8 cellular contexts compared by ENCODE assay signal in the genomic region with DNA sequence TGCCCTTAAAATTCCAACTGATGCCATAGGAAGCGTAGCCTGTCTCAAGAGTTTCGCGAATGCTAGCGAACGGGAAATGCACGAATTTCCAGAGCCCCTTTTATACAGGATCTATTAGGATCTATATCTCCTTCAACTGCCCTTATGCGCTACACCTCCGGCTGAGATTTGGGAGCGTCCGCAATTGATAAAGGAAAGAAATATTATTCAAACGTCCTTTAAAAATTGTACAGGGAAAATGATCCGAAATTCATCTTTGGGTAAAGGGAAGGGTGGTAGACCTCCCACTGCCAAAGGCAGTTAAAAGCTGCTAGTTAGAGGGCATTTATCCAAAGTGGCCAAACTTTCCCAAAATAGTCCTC. TPM values are rescaled to one million over a fixed set of nuclear protein-coding genes. Genes with fewer than 3 reads are reported as not detected.
DNase-seq lines count a peak whose midpoint lies in the region; ATAC-seq and TF ChIP-seq lines count a peak whose summit lies in the region.

No MANE protein-coding gene starts in this region.

- peak overlapping the region; percentile 96 for H3K4me3 Mint-ChIP-seq in activated naive CD4-positive, alpha-beta T cell treated with anti-CD3 and anti-CD28 coated beads for 36 hours

- H3K27ac Mint-ChIP-seq in activated naive CD4-positive, alpha-beta T cell treated with anti-CD3 and anti-CD28 coated beads for 36 hours, result no peak overlapping the region
- H3K27ac Mint-ChIP-seq in activated naive CD4-positive, alpha-beta T cell treated with anti-CD3 and anti-CD28 coated beads, Interleukin-2, amount 50 U/mL, for 72 hours, result peak overlapping the region in 1 of 2 donors; percentile 99

- WGBS in transverse colon (ENCODE audit: low coverage in 1 of 2), 2 donors, result 2% methylated on average over 12 of the region's 12 CpGs; no CpG with 5 or more reads in 1 of the 2 donors

- CTCF ChIA-PET in activated naive CD4-positive, alpha-beta T cell treated with anti-CD3 and anti-CD28 coated beads for 36 hours (lab: Charles Lee), result no interaction called here

- H3K4me3 ChIP-seq in brain microvascular endothelial cell (ENCODE audit: low read depth, low read length), result peak overlapping the region; percentile 78
- peak overlapping the region; percentile 60 to 94 (median 86) for H3K4me3 ChIP-seq in transverse colon

- no peak for ATAC-seq in activated naive CD4-positive, alpha-beta T cell treated with anti-CD3 and anti-CD28 coated beads, Interleukin-2, amount 50 U/mL, for 72 hours
- no peak for ATAC-seq in GM21723 (IDR thresholded peaks at IDR 0.05; ENCODE audit: unreplicated experiment)

- H3K36me3 Mint-ChIP-seq in activated naive CD4-positive, alpha-beta T cell treated with anti-CD3 and anti-CD28 coated beads for 36 hours (ENCODE audit: low read depth), result peaks cover 2% of the 10 kb centered on the region
- H3K36me3 Mint-ChIP-seq in activated naive CD4-positive, alpha-beta T cell treated with anti-CD3 and anti-CD28 coated beads, Interleukin-2, amount 50 U/mL, for 72 hours, result peaks cover 0 to 6% of the 10 kb centered on the region in 2 donors

- H3K36me3 ChIP-seq in brain microvascular endothelial cell (replicated peaks) (no peaks in the 10 kb centered on the region), transverse colon (no peaks in the 10 kb centered on the region)

- in situ Hi-C loops in brain microvascular endothelial cell (cut with HindIII; ENCODE audit: low pct_ligation_motif_present, low sequenced_read_pairs) (no loop called here), transverse colon (cut with MboI; ENCODE audit: low pct_ligation_motif_present in 1 of 4, low pct_unique_long_range_greater_than_20kb in 1 of 4, low sequenced_read_pairs in 3 of 4) (no loop called here), ACHN (cut with HindIII; ENCODE audit: low pct_ligation_motif_present, low pct_unique_long_range_greater_than_20kb, low sequenced_read_pairs) (no loop called here)

- no peak for DNase-seq in activated naive CD4-positive, alpha-beta T cell treated with anti-CD3 and anti-CD28 coated beads for 36 hours
- DNase-seq in activated naive CD4-positive, alpha-beta T cell treated with anti-CD3 and anti-CD28 coated beads, Interleukin-2, amount 50 U/mL, for 72 hours (ENCODE audit: low spot score in 2 of 2), result no peak
- DNase-seq in brain microvascular endothelial cell (no peak), medulla oblongata (ENCODE audit: extremely low spot score) (peak; percentile 52), transverse colon (no peak), ACHN (no peak), NCI-H2196 treated with DMSO at 0.1 percent for 48 hours (lab: John Stamatoyannopoulos, UW; ENCODE audit: unreplicated experiment) (no peak)

- no peak for TF ChIP-seq POLR2A in transverse colon (IDR thresholded peaks at IDR 0.05)

- H3K27ac ChIP-seq in brain microvascular endothelial cell (no peak overlapping the region), transverse colon (peak overlapping the region; percentile 89 to 98 (median 93))

- TF ChIP-seq CTCF in brain microvascular endothelial cell (IDR thresholded peaks at IDR 0.05; ENCODE audit: low read depth, low read length, missing control alignments), result no peak
- peak in 1 of 5 experiments; percentile 31 for TF ChIP-seq CTCF in transverse colon (IDR thresholded peaks at IDR 0.05)

- H3K27me3 ChIP-seq in brain microvascular endothelial cell (replicated peaks), result peaks cover 34% of the 10 kb centered on the region
- no peaks in the 10 kb centered on the region for H3K27me3 ChIP-seq in transverse colon

- intact Hi-C loops in activated naive CD4-positive, alpha-beta T cell treated with anti-CD3 and anti-CD28 coated beads for 36 hours (cut with micrococcal nuclease), result loop anchor here (5.0 kb wide), 3 partner anchors 296 to 649 kb away; no protein-coding TSS in a partner anchor
- intact Hi-C loops in transverse colon (cut with DNase I; ENCODE audit: low total_unique reads), result no loop called here

- no peak for TF ChIP-seq EP300 in transverse colon (IDR thresholded peaks at IDR 0.05; ENCODE audit: low read depth)

- H3K9me3 ChIP-seq in transverse colon, result no peaks in the 10 kb centered on the region

- H3K27me3 Mint-ChIP-seq in activated naive CD4-positive, alpha-beta T cell treated with anti-CD3 and anti-CD28 coated beads for 36 hours (ENCODE audit: low read depth), result no peaks in the 10 kb centered on the region

- peaks cover 0 to 37% (median 12%) of the 10 kb centered on the region in 4 donors for H3K4me1 ChIP-seq in transverse colon

- no peaks in the 10 kb centered on the region for H3K9me3 Mint-ChIP-seq in activated naive CD4-positive, alpha-beta T cell treated with anti-CD3 and anti-CD28 coated beads for 36 hours
- H3K9me3 Mint-ChIP-seq in activated naive CD4-positive, alpha-beta T cell treated with anti-CD3 and anti-CD28 coated beads, Interleukin-2, amount 50 U/mL, for 72 hours, result no peaks in the 10 kb centered on the region

- H3K4me1 Mint-ChIP-seq in activated naive CD4-positive, alpha-beta T cell treated with anti-CD3 and anti-CD28 coated beads for 36 hours (ENCODE audit: low read depth), result peaks cover 42% of the 10 kb centered on the region

RNA-seq across cellular contexts. Expression of a gene that starts 0.6 kb away (rescaled TPM):
- total RNA-seq in activated naive CD4-positive, alpha-beta T cell treated with anti-CD3 and anti-CD28 coated beads for 36 hours, result 1 to 10 TPM; 5.3 to 6.1 TPM
- total RNA-seq in activated naive CD4-positive, alpha-beta T cell treated with anti-CD3 and anti-CD28 coated beads, Interleukin-2, amount 50 U/mL, for 72 hours, result 1 to 10 TPM; 6.0 to 7.1 TPM
- total RNA-seq in transverse colon, result 100 to 1,000 TPM in 3 of 4 donors, 10 to 100 TPM in 1; 55.5 to 147 (median 125) TPM

Comparison
In these comparisons a context has a peak if more than half of its experiments do, and no peak if none do; other contexts are left out.
1. RNA of a gene that starts 0.6 kb away (total RNA-seq): 55.5 to 147 TPM in transverse colon; 6.0 to 7.1 TPM in activated naive CD4-positive, alpha-beta T cell treated with anti-CD3 and anti-CD28 coated beads, Interleukin-2, amount 50 U/mL, for 72 hours and 5.3 to 6.1 TPM in activated naive CD4-positive, alpha-beta T cell treated with anti-CD3 and anti-CD28 coated beads for 36 hours; every median in the first group is over 4 times any median in the second.